Comparison of ENCODE assay signal across 1 cellular context in genomic region chr9:125632321-125633115, GRCh38.
A peak's percentile ranks its signal among the peaks of the same experiment; 100 is the strongest.
TF ChIP-seq lines count a peak whose summit lies in the region.

No MANE protein-coding gene starts in this region.

TF ChIP-seq in GM12878, 131 proteins besides CTCF, POLR2A, EP300 and RAD21 (continued from another document):
- TF ChIP-seq ZNF687 (IDR thresholded peaks at IDR 0.05) (peak; percentile 68), HDAC2 (IDR thresholded peaks at IDR 0.05) (no peak), CBX5 (IDR thresholded peaks at IDR 0.05; ENCODE audit: low read depth) (0 out of 2 replicates have a peak, but pooled peaks have one; percentile 16), ETV6 (conservative IDR thresholded peaks at IDR 0.05 in 1 of 2, IDR thresholded peaks at IDR 0.05 in 1 of 2; ENCODE audit: borderline replicate concordance in 1 of 2, low read depth in 1 of 2) (peak in 1 of 2 experiments; percentile 93; a peak in 2 of 4 replicates), MYC (IDR thresholded peaks at IDR 0.05; ENCODE audit: insufficient read depth, insufficient read length, insufficient replicate concordance, low read length, severe bottlenecking) (no peak)
